Comparison of ENCODE assay signal across 16 cellular contexts in genomic region chr7:97002555-97003261, GRCh38.
DNase-seq lines count a peak whose midpoint lies in the region; ATAC-seq lines count a peak whose summit lies in the region.
"Had no signal": no experiment of that assay in that cellular context is flagged by ENCODE, and none has a peak within 500 bp of the region (broad histone marks: within the 10 kb centered on the region; RNA-seq: fewer than 3 reads in every experiment).

No MANE protein-coding gene starts in this region.

- H3K9me3 ChIP-seq in NT2/D1 (ENCODE audit: insufficient read depth, low read length): no peaks in the 10 kb centered on the region
- H3K9me3 ChIP-seq: gastrocnemius medialis, neutrophil had no signal

- in situ Hi-C loops in KBM-7 (cut with MboI; ENCODE audit: low pct_unique_long_range_greater_than_20kb, low sequenced_read_pairs): no loop called here

- DNase-seq in NCI-H1417 (lab: John Stamatoyannopoulos, UW) (peak; percentile 69 to 84 (median 77)), NCI-H1417 treated with DMSO at 0.1 percent for 48 hours (lab: John Stamatoyannopoulos, UW) (no peak), ELF-1 (ENCODE audit: low read depth, low spot score) (peak; percentile 79), NT2/D1 (ENCODE audit: low read depth, low spot score) (no peak), left kidney (ENCODE audit: low read depth, low spot score) (peak; percentile 39), KBM-7 (no peak)
- DNase-seq: gastrocnemius medialis; NCI-H1930; NCI-H524 treated with DMSO at 0.1 percent for 48 hours; SIG-M5; stimulated activated CD4-positive, alpha-beta T cell treated with anti-CD3 and anti-CD28 coated beads, Interleukin-4, amount 100 ng/mL, for 4 hours had no signal

- no peaks in the 10 kb centered on the region for H3K36me3 ChIP-seq in NT2/D1 (ENCODE audit: insufficient read depth, insufficient read length, low read length)
- H3K36me3 ChIP-seq: cardiac muscle cell, gastrocnemius medialis, neutrophil had no signal

- H3K27me3 ChIP-seq in NT2/D1 (ENCODE audit: insufficient read depth, insufficient read length): peaks cover 78% of the 10 kb centered on the region

- ATAC-seq in GM19395 (IDR thresholded peaks at IDR 0.05; ENCODE audit: unreplicated experiment) (no peak), HG03342 (IDR thresholded peaks at IDR 0.05; ENCODE audit: unreplicated experiment) (no peak)
- ATAC-seq: activated T-helper 17 cell treated with anti-CD3 and anti-CD28 coated beads, Interleukin-2, amount 50 U/mL, for 72 hours; gastrocnemius medialis had no signal

- peaks cover 7% of the 10 kb centered on the region for H3K4me1 ChIP-seq in NT2/D1 (ENCODE audit: insufficient read depth, insufficient read length)

- H3K4me3 ChIP-seq in NT2/D1 (ENCODE audit: insufficient read length, low read depth): no peak overlapping the region
- H3K4me3 ChIP-seq: cardiac muscle cell had no signal

- H3K9ac ChIP-seq in NT2/D1 (ENCODE audit: insufficient read length, low read depth): peak overlapping the region; percentile 70

Comparison
In these comparisons a context has a peak if more than half of its experiments do, and no peak if none do; other contexts are left out.
1. DNase-seq: peak in NCI-H1417 (3 of 3), ELF-1 (single experiment) and left kidney (single experiment); none in NCI-H1417 treated with DMSO at 0.1 percent for 48 hours (single experiment), NT2/D1 (single experiment) and KBM-7 (single experiment).